Comparison of ENCODE assay signal across 22 cellular contexts in the genomic region with DNA sequence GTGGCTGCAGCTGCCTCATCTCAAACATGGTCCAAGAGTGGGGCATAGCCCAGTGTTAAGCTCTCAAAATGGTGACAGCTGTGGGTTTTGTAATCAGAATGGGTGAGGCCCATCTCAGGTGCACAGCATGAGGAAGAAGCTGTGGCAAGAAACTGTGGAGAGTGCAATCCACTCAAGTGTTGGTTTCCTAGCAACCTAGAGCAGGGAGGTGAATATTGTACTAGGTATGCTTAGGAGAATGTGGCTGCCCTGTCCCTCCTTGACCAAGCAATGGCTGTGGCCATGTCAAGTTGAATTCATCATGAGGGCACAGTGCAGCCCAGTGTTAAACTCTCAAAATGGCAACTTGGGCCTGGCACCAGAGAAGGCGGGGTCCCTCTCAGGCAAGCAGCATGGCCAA.
"Had no signal": no experiment of that assay in that cellular context is flagged by ENCODE, and none has a peak within 500 bp of the region (broad histone marks: within the 10 kb centered on the region; RNA-seq: fewer than 3 reads in every experiment).

No MANE protein-coding gene starts in this region.

- H3K36me3 ChIP-seq: esophagus muscularis mucosa, gastroesophageal sphincter, heart left ventricle had no signal

- H3K27me3 ChIP-seq: dorsolateral prefrontal cortex, esophagus muscularis mucosa, foreskin keratinocyte, gastroesophageal sphincter, heart left ventricle, hepatocyte had no signal

- H3K4me1 ChIP-seq: esophagus muscularis mucosa, foreskin keratinocyte, gastroesophageal sphincter, heart left ventricle had no signal

- H3K27ac ChIP-seq: coronary artery, dorsolateral prefrontal cortex, esophagus muscularis mucosa, foreskin keratinocyte, gastroesophageal sphincter, heart left ventricle, hepatocyte had no signal

- DNase-seq: dermis blood vessel endothelial cell; dorsolateral prefrontal cortex; effector CD4-positive, alpha-beta T cell; effector memory CD4-positive, alpha-beta T cell; foreskin keratinocyte; heart left ventricle; hypothalamus; immature natural killer cell; islet precursor cell; kidney; kidney glomerular epithelial cell; left colon; left ventricle myocardium superior; mesenchymal stem cell; mucosa of descending colon; naive B cell; naive thymus-derived CD8-positive, alpha-beta T cell had no signal

- ATAC-seq: foreskin keratinocyte; gastroesophageal sphincter; heart left ventricle; left colon; left lobe of liver; left ventricle myocardium superior; mucosa of descending colon; naive thymus-derived CD8-positive, alpha-beta T cell had no signal

- H3K4me3 ChIP-seq: coronary artery, dorsolateral prefrontal cortex, esophagus muscularis mucosa, gastroesophageal sphincter, heart left ventricle, hepatocyte, mucosa of descending colon had no signal
